In the genomic region with DNA sequence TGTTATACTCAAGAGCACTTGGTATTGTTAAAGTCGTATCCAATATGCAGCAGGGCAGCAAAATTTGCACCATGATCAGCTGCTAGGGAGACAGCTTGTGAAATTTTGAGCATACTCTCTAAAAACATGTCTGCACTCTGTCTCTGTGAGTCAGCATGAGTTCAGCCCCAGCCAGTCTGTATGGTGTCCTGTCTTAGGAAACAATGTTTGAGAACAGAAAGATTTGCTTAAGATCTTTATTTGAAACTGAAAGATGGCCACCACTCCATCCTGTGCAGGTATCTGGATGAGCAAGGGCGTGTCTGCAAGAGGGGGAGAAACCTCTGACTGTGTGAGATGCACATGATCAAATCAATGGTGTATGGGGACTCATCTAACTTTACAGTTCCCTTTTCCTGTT, we compare ENCODE assay signal across 16 cellular contexts.
DNase-seq lines count a peak whose midpoint lies in the region; FAIRE-seq and TF ChIP-seq lines count a peak whose summit lies in the region.
"Had no signal": no experiment of that assay in that cellular context is flagged by ENCODE, and none has a peak within 500 bp of the region (broad histone marks: within the 10 kb centered on the region; RNA-seq: fewer than 3 reads in every experiment).

No MANE protein-coding gene starts in this region.

- H2AFZ ChIP-seq in Loucy (ENCODE audit: low read length) (peak overlapping the region; percentile 22; the same call in 1 of the 2 replicates), endothelial cell of umbilical vein (ENCODE audit: low read depth, low read length) (no peak overlapping the region), osteoblast (ENCODE audit: low read length) (peak overlapping the region; percentile 84)

- no peaks in the 10 kb centered on the region for H3K27me3 ChIP-seq in Loucy (ENCODE audit: insufficient read depth, low read length, poor library complexity, severe bottlenecking)
- no peaks in the 10 kb centered on the region for H3K27me3 ChIP-seq in endothelial cell of umbilical vein (ENCODE audit: control insufficient read depth in 2 of 2, insufficient read depth in 2 of 2, low read length in 2 of 2)
- H3K27me3 ChIP-seq in osteoblast (ENCODE audit: insufficient read depth, low read length), result no peaks in the 10 kb centered on the region
- no peaks in the 10 kb centered on the region for H3K27me3 ChIP-seq in esophagus squamous epithelium
- H3K27me3 ChIP-seq: uterus had no signal

- no peak for FAIRE-seq in endothelial cell of umbilical vein (lab: Jason Lieb, UNC)

- no peaks in the 10 kb centered on the region for H3K36me3 ChIP-seq in Loucy (ENCODE audit: insufficient read depth, low read length)
- no peaks in the 10 kb centered on the region for H3K36me3 ChIP-seq in endothelial cell of umbilical vein (ENCODE audit: control insufficient read depth in 2 of 2, extremely low read depth in 1 of 2, insufficient read depth in 2 of 2, low read length in 2 of 2)
- no peaks in the 10 kb centered on the region for H3K36me3 ChIP-seq in osteoblast (ENCODE audit: insufficient read depth, low read length)
- no peaks in the 10 kb centered on the region for H3K36me3 ChIP-seq in esophagus squamous epithelium
- H3K36me3 ChIP-seq: uterus had no signal

- H3K9me1 ChIP-seq in endothelial cell of umbilical vein (replicated peaks; ENCODE audit: control insufficient read depth, extremely low read depth, insufficient read depth, low read length), result no peaks in the 10 kb centered on the region

- H3K4me2 ChIP-seq in Loucy (ENCODE audit: low read depth, low read length, poor library complexity, severe bottlenecking), result no peak overlapping the region
- H3K4me2 ChIP-seq in endothelial cell of umbilical vein (ENCODE audit: insufficient read depth, low read length), result no peak overlapping the region
- no peak overlapping the region for H3K4me2 ChIP-seq in osteoblast (ENCODE audit: insufficient read depth, low read length)

- H3K9ac ChIP-seq in Loucy (ENCODE audit: low read depth, low read length, poor library complexity, severe bottlenecking) (no peak overlapping the region), endothelial cell of umbilical vein (replicated peaks; ENCODE audit: extremely low read depth, insufficient read depth, low read length) (no peak overlapping the region)

- DNase-seq in GM03348 (ENCODE audit: low spot score), result peak; percentile 60
- no peak for DNase-seq in endothelial cell of umbilical vein (ENCODE audit: low read depth, low spot score)
- peak; percentile 73 for DNase-seq in osteoblast (ENCODE audit: insufficient read length, low spot score, missing footprints)
- no peak for DNase-seq in DMS53 (lab: John Stamatoyannopoulos, UW)
- DNase-seq in esophagus squamous epithelium (lab: John Stamatoyannopoulos, UW), result no peak
- DNase-seq in NCI-H345 (lab: John Stamatoyannopoulos, UW), result no peak
- DNase-seq: activated CD4-positive, CD25-positive, alpha-beta regulatory T cell; effector memory CD4-positive, alpha-beta T cell; GDM1; KBM-7; left cardiac atrium; NCI-H146; NCI-H510A; T-helper 1 cell; uterus had no signal

- TF ChIP-seq POLR2A in endothelial cell of umbilical vein (IDR thresholded peaks at IDR 0.05; ENCODE audit: low read depth, low read length) (no peak), esophagus squamous epithelium (IDR thresholded peaks at IDR 0.05) (no peak)

- H3K9me3 ChIP-seq in Loucy (ENCODE audit: insufficient read depth, low read depth, low read length), result no peaks in the 10 kb centered on the region
- no peaks in the 10 kb centered on the region for H3K9me3 ChIP-seq in endothelial cell of umbilical vein (replicated peaks; ENCODE audit: control insufficient read depth, insufficient read depth, low read length)
- no peaks in the 10 kb centered on the region for H3K9me3 ChIP-seq in osteoblast (ENCODE audit: low read depth, low read length)
- no peaks in the 10 kb centered on the region for H3K9me3 ChIP-seq in esophagus squamous epithelium
- H3K9me3 ChIP-seq: uterus had no signal

- intact Hi-C loops in endothelial cell of umbilical vein (cut with micrococcal nuclease), result no loop called here
- intact Hi-C loops in esophagus squamous epithelium (cut with DNase I), result no loop called here

- no peak for TF ChIP-seq CTCF in Loucy (conservative IDR thresholded peaks at IDR 0.05; ENCODE audit: low read length)
- no peak for TF ChIP-seq CTCF in endothelial cell of umbilical vein (IDR thresholded peaks at IDR 0.05; ENCODE audit: extremely low read depth in 1 of 2, insufficient read depth in 1 of 2, low read depth in 1 of 2, low read length in 2 of 2)
- TF ChIP-seq CTCF in osteoblast (IDR thresholded peaks at IDR 0.05; ENCODE audit: extremely low read depth, low read depth, low read length), result no peak
- TF ChIP-seq CTCF in esophagus squamous epithelium (IDR thresholded peaks at IDR 0.05), result no peak

- H3K27ac ChIP-seq in endothelial cell of umbilical vein (ENCODE audit: insufficient read depth, low read depth, low read length), result no peak overlapping the region
- H3K27ac ChIP-seq in osteoblast (ENCODE audit: low read depth, low read length), result peak overlapping the region; percentile 51
- peak overlapping the region in 1 of 4 donors; percentile 43 for H3K27ac ChIP-seq in esophagus squamous epithelium
- H3K27ac ChIP-seq: uterus had no signal

- H3K4me3 ChIP-seq in Loucy (ENCODE audit: low read length, poor library complexity, severe bottlenecking), result no peak overlapping the region
- no peak overlapping the region for H3K4me3 ChIP-seq in endothelial cell of umbilical vein (replicated peaks in 1 of 3; ENCODE audit: insufficient read depth in 1 of 3, low read depth in 1 of 3, low read length in 3 of 3)
- no peak overlapping the region for H3K4me3 ChIP-seq in osteoblast (ENCODE audit: insufficient read depth, low read length)
- H3K4me3 ChIP-seq in esophagus squamous epithelium, result no peak overlapping the region
- H3K4me3 ChIP-seq: uterus had no signal

- CTCF ChIA-PET in endothelial cell of umbilical vein (lab: Charles Lee), result interaction anchor here (0.9 to 2.8 kb wide), 2 partner anchors 97 to 160 kb away, joined by 3 to 10 read pairs; a partner anchor contains a TSS

- H3K79me2 ChIP-seq in Loucy (ENCODE audit: insufficient read depth, low read length), result no peaks in the 10 kb centered on the region
- H3K79me2 ChIP-seq in endothelial cell of umbilical vein (ENCODE audit: control insufficient read depth, insufficient read depth, low read length), result no peaks in the 10 kb centered on the region
- H3K79me2 ChIP-seq in osteoblast (ENCODE audit: insufficient read depth, low read length), result no peaks in the 10 kb centered on the region

- H3F3A ChIP-seq in Loucy (ENCODE audit: low read depth), result no peaks in the 10 kb centered on the region

- BruUV-seq in endothelial cell of umbilical vein (replicated peaks; lab: Mats Ljungman, UMichigan), result no TSS peak

- H4K20me1 ChIP-seq in Loucy (ENCODE audit: insufficient read depth, low read length, poor library complexity, severe bottlenecking) (no peaks in the 10 kb centered on the region), endothelial cell of umbilical vein (replicated peaks; ENCODE audit: control insufficient read depth, extremely low read depth, insufficient read depth, low read length) (no peaks in the 10 kb centered on the region), osteoblast (ENCODE audit: insufficient read depth, low read length) (no peaks in the 10 kb centered on the region)

- 48 to 52% methylated on average over 2 of the region's 2 CpGs for WGBS in esophagus squamous epithelium, 2 donors

- POLR2A ChIA-PET in endothelial cell of umbilical vein (lab: Charles Lee), result no interaction called here

- dilution Hi-C loops in endothelial cell of umbilical vein (cut with MboI; ENCODE audit: extremely low pct_ligation_motif_present, low sequenced_read_pairs), result no loop called here

- H3K9me2 ChIP-seq in Loucy (replicated peaks; ENCODE audit: low read depth, low read length), result no peaks in the 10 kb centered on the region

- peaks cover 9% of the 10 kb centered on the region for H3K4me1 ChIP-seq in Loucy (ENCODE audit: insufficient read depth, low read length, poor library complexity, severe bottlenecking)
- no peaks in the 10 kb centered on the region for H3K4me1 ChIP-seq in endothelial cell of umbilical vein (ENCODE audit: control insufficient read depth, extremely low read depth, insufficient read depth, low read length)
- peaks cover 9% of the 10 kb centered on the region for H3K4me1 ChIP-seq in osteoblast (ENCODE audit: insufficient read depth, low read length)
- peaks cover 0 to 22% (median 5%) of the 10 kb centered on the region in 3 donors for H3K4me1 ChIP-seq in esophagus squamous epithelium
- H3K4me1 ChIP-seq: uterus had no signal

TF ChIP-seq in endothelial cell of umbilical vein, 7 proteins besides CTCF, POLR2A, EP300 and RAD21:
- TF ChIP-seq GATA2 (IDR thresholded peaks at IDR 0.05; ENCODE audit: insufficient read depth, insufficient read length, low read depth, low read length) (no peak), FOS (IDR thresholded peaks at IDR 0.05; ENCODE audit: borderline replicate concordance, insufficient read depth, low read length) (peak; percentile 45), MYC (IDR thresholded peaks at IDR 0.05; ENCODE audit: low read depth, low read length) (no peak)

Comparison
In these comparisons a context has a peak if more than half of its experiments do, and no peak if none do; other contexts are left out.
1. DNase-seq: peak in GM03348 (single experiment) and osteoblast (single experiment); none in endothelial cell of umbilical vein (single experiment), DMS53 (single experiment), esophagus squamous epithelium (single experiment) and NCI-H345 (single experiment).